Comparison of ENCODE assay signal across 18 cellular contexts in the genomic region with DNA sequence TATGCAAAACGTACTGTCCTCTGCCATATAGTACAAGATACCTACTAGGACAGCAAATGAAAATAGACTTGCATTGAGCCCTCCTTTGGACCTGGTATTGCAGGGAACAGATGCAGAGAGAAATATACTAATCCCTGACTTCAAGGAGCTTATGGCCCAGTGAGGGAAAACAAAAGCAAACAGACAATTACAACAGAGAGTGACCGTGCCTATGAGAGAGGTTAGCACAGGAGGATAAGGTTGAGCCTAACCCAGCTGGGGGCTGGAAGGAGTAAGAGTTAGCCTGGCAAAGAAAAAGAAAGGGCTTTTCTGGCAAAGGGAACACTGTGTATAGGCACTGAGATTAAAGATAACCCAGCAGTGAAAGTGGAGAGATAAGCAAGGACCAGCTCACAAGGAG. TPM values are rescaled to one million over a fixed set of nuclear protein-coding genes. Genes with fewer than 3 reads are reported as not detected.
DNase-seq lines count a peak whose midpoint lies in the region; ATAC-seq and TF ChIP-seq lines count a peak whose summit lies in the region.
"Had no signal": no experiment of that assay in that cellular context is flagged by ENCODE, and none has a peak within 500 bp of the region (broad histone marks: within the 10 kb centered on the region; RNA-seq: fewer than 3 reads in every experiment).

No MANE protein-coding gene starts in this region.

- ATAC-seq in CD4-positive, alpha-beta T cell (ENCODE audit: poor library complexity): no peak
- ATAC-seq in left colon: peak; percentile 27
- ATAC-seq: K562 had no signal

- intact Hi-C loops in CD4-positive, alpha-beta T cell (cut with DNase I, micrococcal nuclease): loop anchor here in 1 of 2 experiments (5.0 to 10.0 kb wide), 2 partner anchors 322 to 1125 kb away; no protein-coding TSS in a partner anchor
- intact Hi-C loops in left colon (cut with DNase I, micrococcal nuclease): no loop called here

- no peak overlapping the region for H3K27ac ChIP-seq in CD4-positive, alpha-beta T cell (ENCODE audit: low read depth, low read length)
- H3K27ac ChIP-seq: PC-9 had no signal

- peaks cover 69% of the 10 kb centered on the region for H3K36me3 Mint-ChIP-seq in activated T-cell treated with anti-CD3 and anti-CD28 coated beads, Interleukin-2, amount 50 U/mL, for 24 hours (ENCODE audit: low read depth)
- peaks cover 68% of the 10 kb centered on the region for H3K36me3 Mint-ChIP-seq in CD4-positive, alpha-beta T cell (ENCODE audit: low read depth)

- no peak overlapping the region for H3K4me3 Mint-ChIP-seq in activated T-cell treated with anti-CD3 and anti-CD28 coated beads, Interleukin-2, amount 50 U/mL, for 24 hours
- no peak overlapping the region for H3K4me3 Mint-ChIP-seq in CD4-positive, alpha-beta T cell

- H3K9me3 ChIP-seq in CD4-positive, alpha-beta T cell (ENCODE audit: control insufficient read depth, low read length): no peaks in the 10 kb centered on the region
- H3K9me3 ChIP-seq: Caco-2 had no signal

- no peaks in the 10 kb centered on the region for H3K27me3 ChIP-seq in CD4-positive, alpha-beta T cell (ENCODE audit: control insufficient read depth, insufficient read depth, low read length)

- H3K4me1 Mint-ChIP-seq in activated T-cell treated with anti-CD3 and anti-CD28 coated beads, Interleukin-2, amount 50 U/mL, for 24 hours (ENCODE audit: low read depth): peaks cover 34% of the 10 kb centered on the region
- H3K4me1 Mint-ChIP-seq in CD4-positive, alpha-beta T cell (ENCODE audit: low read depth): peaks cover 18% of the 10 kb centered on the region

- DNase-seq in activated T-cell treated with anti-CD3 and anti-CD28 coated beads, Interleukin-2, amount 50 U/mL, for 24 hours: no peak
- no peak for DNase-seq in activated T-cell treated with anti-CD3 and anti-CD28 coated beads, Interleukin-2, amount 50 U/mL, for 48 hours
- no peak for DNase-seq in CD4-positive, alpha-beta T cell
- peak; percentile 59 for DNase-seq in NCI-H82 treated with DMSO at 0.1 percent for 48 hours (lab: John Stamatoyannopoulos, UW; ENCODE audit: unreplicated experiment)
- no peak for DNase-seq in left colon
- DNase-seq in 8988T: no peak
- no peak for DNase-seq in SW 1271 (lab: John Stamatoyannopoulos, UW)
- DNase-seq: C1 segment of cervical spinal cord, Caco-2, DMS53, MV-4-11, NCI-H1436, NCI-H2081, NCI-H774, PC-9 had no signal

- no peaks in the 10 kb centered on the region for H3K27me3 Mint-ChIP-seq in activated T-cell treated with anti-CD3 and anti-CD28 coated beads, Interleukin-2, amount 50 U/mL, for 24 hours
- H3K27me3 Mint-ChIP-seq in CD4-positive, alpha-beta T cell: no peaks in the 10 kb centered on the region

- H3K9me3 Mint-ChIP-seq in activated T-cell treated with anti-CD3 and anti-CD28 coated beads, Interleukin-2, amount 50 U/mL, for 24 hours: no peaks in the 10 kb centered on the region
- H3K9me3 Mint-ChIP-seq in CD4-positive, alpha-beta T cell: no peaks in the 10 kb centered on the region

- POLR2A ChIA-PET in CD4-positive, alpha-beta T cell (lab: Charles Lee): interaction anchor here (0.7 to 1.4 kb wide), 2 partner anchors 12 to 141 kb away, joined by 3 to 4 read pairs; a partner anchor contains a TSS

- TF ChIP-seq CTCF in CD4-positive, alpha-beta T cell (IDR thresholded peaks at IDR 0.05): no peak

- CTCF ChIA-PET in CD4-positive, alpha-beta T cell (lab: Charles Lee): no interaction called here

- peak overlapping the region; percentile 80 for H3K27ac Mint-ChIP-seq in activated T-cell treated with anti-CD3 and anti-CD28 coated beads, Interleukin-2, amount 50 U/mL, for 24 hours
- peak overlapping the region; percentile 52 for H3K27ac Mint-ChIP-seq in CD4-positive, alpha-beta T cell

RNA-seq across cellular contexts. Expression of a gene that starts 5.5 kb away (rescaled TPM):
- 10 to 100 TPM; 15.8 to 18.0 TPM for total RNA-seq in CD4-positive, alpha-beta T cell
- 10 to 100 TPM; 23.6 to 25.6 TPM for total RNA-seq in left colon

RNA-seq across cellular contexts. Expression of a gene that starts 5.6 kb away (rescaled TPM):
- total RNA-seq in CD4-positive, alpha-beta T cell: 10 to 100 TPM; 23.4 to 25.5 TPM
- total RNA-seq in left colon: 10 to 100 TPM; 12.0 to 13.6 TPM

RNA-seq across cellular contexts. Expression of a gene that starts 33.3 kb away (rescaled TPM):
- under 1 TPM in 1 of 2 experiments, not detected in 1; 0.44 TPM for total RNA-seq in CD4-positive, alpha-beta T cell
- 1 to 10 TPM in 1 of 2 donors, under 1 TPM in 1; 0.85 to 1.3 TPM for total RNA-seq in left colon
- total RNA-seq: A673, H4 had no signal

RNA-seq across cellular contexts. Expression of a gene that starts 48.5 kb away (rescaled TPM):
- total RNA-seq in CD4-positive, alpha-beta T cell: 10 to 100 TPM; 12.1 to 12.3 TPM
- 10 to 100 TPM; 34.5 to 55.8 TPM for total RNA-seq in left colon

RNA-seq across cellular contexts. Expression of a gene that starts 48.8 kb away (rescaled TPM):
- total RNA-seq in CD4-positive, alpha-beta T cell: 10 to 100 TPM; 11.9 to 14.2 TPM
- 10 to 100 TPM; 23.5 to 25.0 TPM for total RNA-seq in left colon
